ENCODE assay signal across 1 cellular context in genomic region chr17:41915566-41915965, GRCh38.
TF ChIP-seq lines count a peak whose summit lies in the region.

No MANE protein-coding gene starts in this region.

TF ChIP-seq in K562, 482 proteins besides CTCF, POLR2A, EP300 and RAD21:
- TF ChIP-seq ZNF324 (CRISPR knock-in tag; IDR thresholded peaks at IDR 0.05) (no peak), GTF2A2 (tag; IDR thresholded peaks at IDR 0.05) (no peak), TEAD1 (CRISPR knock-in tag; IDR thresholded peaks at IDR 0.05) (no peak), TFAM (CRISPR knock-in tag; conservative IDR thresholded peaks at IDR 0.05) (no peak)
- TF ChIP-seq, protein P1, sequence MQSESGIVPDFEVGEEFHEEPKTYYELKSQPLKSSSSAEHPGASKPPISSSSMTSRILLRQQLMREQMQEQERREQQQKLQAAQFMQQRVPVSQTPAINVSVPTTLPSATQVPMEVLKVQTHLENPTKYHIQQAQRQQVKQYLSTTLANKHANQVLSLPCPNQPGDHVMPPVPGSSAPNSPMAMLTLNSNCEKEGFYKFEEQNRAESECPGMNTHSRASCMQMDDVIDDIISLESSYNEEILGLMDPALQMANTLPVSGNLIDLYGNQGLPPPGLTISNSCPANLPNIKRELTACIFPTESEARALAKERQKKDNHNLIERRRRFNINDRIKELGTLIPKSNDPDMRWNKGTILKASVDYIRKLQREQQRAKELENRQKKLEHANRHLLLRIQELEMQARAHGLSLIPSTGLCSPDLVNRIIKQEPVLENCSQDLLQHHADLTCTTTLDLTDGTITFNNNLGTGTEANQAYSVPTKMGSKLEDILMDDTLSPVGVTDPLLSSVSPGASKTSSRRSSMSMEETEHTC (IDR thresholded peaks at IDR 0.05), result no peak
